ENCODE assay signal across 2 cellular contexts in the genomic region with DNA sequence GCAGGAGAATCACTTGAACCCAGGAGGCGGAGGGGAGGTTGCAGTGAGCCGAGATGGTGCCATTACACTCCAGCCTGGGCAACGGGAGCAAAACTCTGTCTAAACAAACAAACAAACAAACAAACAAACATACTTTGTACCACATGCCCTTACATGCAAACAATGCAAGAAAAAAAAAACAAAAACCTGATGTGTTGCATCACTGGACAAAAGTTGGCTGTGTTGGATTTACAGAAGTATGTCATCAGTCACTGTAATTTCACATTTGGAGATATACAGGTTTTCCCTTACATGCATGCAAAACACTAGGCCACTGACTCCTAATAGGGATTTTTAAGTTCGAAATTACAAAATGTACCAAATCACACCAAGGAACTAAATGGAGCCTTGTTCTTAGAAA.
TF ChIP-seq lines count a peak whose summit lies in the region.

No MANE protein-coding gene starts in this region.

TF ChIP-seq in HepG2, 621 proteins besides CTCF, POLR2A, EP300 and RAD21:
- TF ChIP-seq CEBPB (IDR thresholded peaks at IDR 0.05; ENCODE audit: borderline replicate concordance, low read depth, low read length): 0 out of 2 replicates have a peak, but pooled peaks have one; percentile 3
- TF ChIP-seq DPF2 (CRISPR knock-in tag; IDR thresholded peaks at IDR 0.05; ENCODE audit: borderline replicate concordance, low read depth): no peak
- no peak for TF ChIP-seq ZNF230 (CRISPR knock-in tag; IDR thresholded peaks at IDR 0.05)
- no peak for TF ChIP-seq PCBP1 (IDR thresholded peaks at IDR 0.05; ENCODE audit: borderline replicate concordance, low read depth, low read length)
- peak; percentile 14; the same call in 1 of the 2 replicates for TF ChIP-seq ATF7 (IDR thresholded peaks at IDR 0.05)
- TF ChIP-seq ATF7 (CRISPR knock-in tag; IDR thresholded peaks at IDR 0.05): no peak
TF ChIP-seq in HepG2: peak in this region for 2.

TF ChIP-seq in K562, 482 proteins besides CTCF, POLR2A, EP300 and RAD21:
- TF ChIP-seq ZNF445 (CRISPR knock-in tag; IDR thresholded peaks at IDR 0.05; ENCODE audit: low read depth) (no peak), POLR3A (IDR thresholded peaks at IDR 0.05; ENCODE audit: borderline replicate concordance, extremely low read depth, insufficient read depth, insufficient read length) (no peak), CEBPG (CRISPR knock-in tag; IDR thresholded peaks at IDR 0.05) (peak; percentile 68), CEBPG (tag; conservative IDR thresholded peaks at IDR 0.05 in 1 of 2, IDR thresholded peaks at IDR 0.05 in 1 of 2) (peak; percentile 89), CEBPB (tag; IDR thresholded peaks at IDR 0.05) (peak; percentile 62), RB1 (IDR thresholded peaks at IDR 0.05; ENCODE audit: low read depth) (no peak), CBX1 (IDR thresholded peaks at IDR 0.05; ENCODE audit: low read depth) (no peak), TRIM24 (IDR thresholded peaks at IDR 0.05) (peak; percentile 55 to 57; a peak in 2 of 4 replicates)
- TF ChIP-seq, protein P1, sequence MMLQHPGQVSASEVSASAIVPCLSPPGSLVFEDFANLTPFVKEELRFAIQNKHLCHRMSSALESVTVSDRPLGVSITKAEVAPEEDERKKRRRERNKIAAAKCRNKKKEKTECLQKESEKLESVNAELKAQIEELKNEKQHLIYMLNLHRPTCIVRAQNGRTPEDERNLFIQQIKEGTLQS (IDR thresholded peaks at IDR 0.05): peak; percentile 78
- TF ChIP-seq, protein P1 (CRISPR knock-in tag; conservative IDR thresholded peaks at IDR 0.05): no peak
TF ChIP-seq in K562: peak in this region for 4.
